8 cellular contexts compared by ENCODE assay signal in the genomic region with DNA sequence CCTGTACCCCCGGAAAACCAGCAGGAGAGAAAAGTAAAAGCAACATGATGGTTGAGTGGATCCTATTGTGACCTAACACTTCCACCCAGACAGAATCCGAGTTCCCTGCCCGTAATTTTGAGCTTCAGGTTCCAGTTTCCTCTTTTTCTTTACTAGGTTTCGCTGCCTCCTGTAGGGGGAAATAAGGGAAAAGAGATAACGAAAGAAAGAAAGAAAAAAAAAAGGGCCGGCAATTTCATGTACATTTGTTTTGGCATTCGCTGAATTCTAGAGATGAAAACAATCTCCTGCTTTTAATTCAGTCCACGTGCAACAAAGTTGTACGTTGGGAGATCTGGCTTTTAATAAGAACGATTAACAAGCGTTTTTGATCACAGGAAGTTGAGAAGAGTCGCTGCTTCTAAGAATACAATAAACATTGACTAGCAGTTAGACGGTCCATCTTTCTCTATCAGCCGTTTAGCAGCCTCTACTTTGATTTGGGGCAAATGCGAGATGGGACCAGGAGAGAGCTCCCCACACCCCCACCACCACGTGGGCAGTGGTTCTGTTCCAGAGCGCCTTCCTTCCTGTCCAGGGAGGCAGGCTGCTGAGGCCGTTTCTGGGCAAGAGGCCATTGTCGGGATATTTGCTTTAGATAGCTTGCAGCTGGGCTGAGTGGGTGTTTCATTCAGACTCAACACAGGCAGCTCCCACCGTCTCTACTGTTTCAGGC.
A peak's percentile ranks its signal among the peaks of the same experiment; 100 is the strongest.
DNase-seq lines count a peak whose midpoint lies in the region; ATAC-seq, FAIRE-seq and TF ChIP-seq lines count a peak whose summit lies in the region.

No MANE protein-coding gene starts in this region.

- H3K9me3 ChIP-seq in DOHH2 (ENCODE audit: control insufficient read depth, insufficient read depth, low read length) = no peaks in the 10 kb centered on the region
- H3K9me3 ChIP-seq in astrocyte (ENCODE audit: insufficient read depth, low read depth, low read length) = no peaks in the 10 kb centered on the region

- H3K27ac ChIP-seq in DOHH2 (ENCODE audit: low read depth, low read length) (peak overlapping the region; percentile 34), astrocyte (ENCODE audit: low read depth, low read length) (peak overlapping the region; percentile 96)

- H3K36me3 Mint-ChIP-seq in astrocyte (ENCODE audit: low read depth, unreplicated experiment) = peaks cover 2% of the 10 kb centered on the region
- no peaks in the 10 kb centered on the region for H3K36me3 Mint-ChIP-seq in stimulated activated effector memory CD8-positive, alpha-beta T cell treated with anti-CD3 and anti-CD28 coated beads, Interleukin-12 subunit alpha, Interleukin-12 subunit beta, amount 100 ng/mL, for 72 hours

- peak; percentile 23 for TF ChIP-seq CTCF in DOHH2 (IDR thresholded peaks at IDR 0.05; ENCODE audit: low read depth, low read length, poor library complexity, severe bottlenecking)
- TF ChIP-seq CTCF in astrocyte (IDR thresholded peaks at IDR 0.05; ENCODE audit: insufficient read depth, low read depth, low read length) = no peak

- peak; percentile 55 for ATAC-seq in left lobe of liver
- no peak for ATAC-seq in stimulated activated effector memory CD8-positive, alpha-beta T cell treated with anti-CD3 and anti-CD28 coated beads, Interleukin-12 subunit alpha, Interleukin-12 subunit beta, amount 100 ng/mL, for 72 hours

- DNase-seq in NCI-H345 treated with DMSO at 0.1 percent for 48 hours (lab: John Stamatoyannopoulos, UW; ENCODE audit: unreplicated experiment) (peak; percentile 11), astrocyte (ENCODE audit: low read depth) (peak; percentile 95), left lobe of liver (ENCODE audit: low spot score) (no peak), ecto neural progenitor cell (ENCODE audit: low spot score) (no peak), NCI-H2171 treated with DMSO at 0.1 percent for 48 hours (lab: John Stamatoyannopoulos, UW) (no peak), NCI-H1436 treated with DMSO at 0.1 percent for 48 hours (lab: John Stamatoyannopoulos, UW) (no peak)
- DNase-seq in stimulated activated effector memory CD8-positive, alpha-beta T cell treated with anti-CD3 and anti-CD28 coated beads, Interleukin-12 subunit alpha, Interleukin-12 subunit beta, amount 100 ng/mL, for 72 hours (ENCODE audit: low spot score in 2 of 2) = no peak

- H3K36me3 ChIP-seq in DOHH2 (ENCODE audit: control insufficient read depth, low read length) (no peaks in the 10 kb centered on the region), astrocyte (ENCODE audit: insufficient read depth, low read length) (no peaks in the 10 kb centered on the region)

- no peak overlapping the region for H3K4me3 Mint-ChIP-seq in astrocyte (ENCODE audit: unreplicated experiment)
- peak overlapping the region; percentile 61 for H3K4me3 Mint-ChIP-seq in stimulated activated effector memory CD8-positive, alpha-beta T cell treated with anti-CD3 and anti-CD28 coated beads, Interleukin-12 subunit alpha, Interleukin-12 subunit beta, amount 100 ng/mL, for 72 hours

- H3K9me3 Mint-ChIP-seq in astrocyte (ENCODE audit: unreplicated experiment) = peaks cover 2% of the 10 kb centered on the region
- no peaks in the 10 kb centered on the region for H3K9me3 Mint-ChIP-seq in stimulated activated effector memory CD8-positive, alpha-beta T cell treated with anti-CD3 and anti-CD28 coated beads, Interleukin-12 subunit alpha, Interleukin-12 subunit beta, amount 100 ng/mL, for 72 hours

- H3F3A ChIP-seq in DOHH2 (ENCODE audit: control insufficient read depth, insufficient read depth) = 0 out of 2 replicates have a peak, but pooled peaks cover 3% of the 10 kb centered on the region

- H3K4me3 ChIP-seq in DOHH2 (ENCODE audit: low read length) (peak overlapping the region; percentile 42), astrocyte (ENCODE audit: insufficient read depth, low read depth, low read length) (no peak overlapping the region)

- H3K27me3 Mint-ChIP-seq in astrocyte (ENCODE audit: low read depth, unreplicated experiment) = no peaks in the 10 kb centered on the region

- peak overlapping the region; percentile 67 for H3K4me2 ChIP-seq in DOHH2 (ENCODE audit: low read length)
- H3K4me2 ChIP-seq in astrocyte (ENCODE audit: low read length) = peak overlapping the region; percentile 64

- FAIRE-seq in astrocyte (lab: Jason Lieb, UNC) = peak; percentile 77

- H2AFZ ChIP-seq in astrocyte (ENCODE audit: low read depth, low read length) = peak overlapping the region; percentile 74

- H3K9ac ChIP-seq in astrocyte (ENCODE audit: low read length) = peak overlapping the region; percentile 74

- H3K4me1 Mint-ChIP-seq in astrocyte (ENCODE audit: low read depth, unreplicated experiment) = peaks cover 59% of the 10 kb centered on the region
- H3K4me1 Mint-ChIP-seq in stimulated activated effector memory CD8-positive, alpha-beta T cell treated with anti-CD3 and anti-CD28 coated beads, Interleukin-12 subunit alpha, Interleukin-12 subunit beta, amount 100 ng/mL, for 72 hours = peaks cover 20% of the 10 kb centered on the region

- no peaks in the 10 kb centered on the region for H3K27me3 ChIP-seq in DOHH2 (ENCODE audit: control insufficient read depth, low read length)
- H3K27me3 ChIP-seq in astrocyte (ENCODE audit: insufficient read depth, low read length) = no peaks in the 10 kb centered on the region

- H3K4me1 ChIP-seq in DOHH2 (ENCODE audit: control insufficient read depth, low read length) (peaks cover 36% of the 10 kb centered on the region), astrocyte (ENCODE audit: insufficient read depth, low read length) (peaks cover 58% of the 10 kb centered on the region)

- H3K79me2 ChIP-seq in DOHH2 (ENCODE audit: control insufficient read depth, low read length) (no peaks in the 10 kb centered on the region), astrocyte (ENCODE audit: insufficient read depth, low read length) (no peaks in the 10 kb centered on the region)

- no peaks in the 10 kb centered on the region for H3K9me2 ChIP-seq in DOHH2 (replicated peaks; ENCODE audit: control insufficient read depth, low read length)

- H3K27ac Mint-ChIP-seq in astrocyte (ENCODE audit: unreplicated experiment) = peak overlapping the region; percentile 83
- H3K27ac Mint-ChIP-seq in stimulated activated effector memory CD8-positive, alpha-beta T cell treated with anti-CD3 and anti-CD28 coated beads, Interleukin-12 subunit alpha, Interleukin-12 subunit beta, amount 100 ng/mL, for 72 hours = peak overlapping the region; percentile 49

- H4K20me1 ChIP-seq in DOHH2 (ENCODE audit: control insufficient read depth, insufficient read depth, low read depth, low read length) (no peaks in the 10 kb centered on the region), astrocyte (ENCODE audit: insufficient read depth, low read length) (no peaks in the 10 kb centered on the region)

Comparison
In these comparisons a context has a peak if more than half of its experiments do, and no peak if none do; other contexts are left out.
1. DNase-seq: peak in NCI-H345 treated with DMSO at 0.1 percent for 48 hours (single experiment) and astrocyte (single experiment); none in left lobe of liver (single experiment), stimulated activated effector memory CD8-positive, alpha-beta T cell treated with anti-CD3 and anti-CD28 coated beads, Interleukin-12 subunit alpha, Interleukin-12 subunit beta, amount 100 ng/mL, for 72 hours (0 of 2), ecto neural progenitor cell (single experiment), NCI-H2171 treated with DMSO at 0.1 percent for 48 hours (single experiment) and NCI-H1436 treated with DMSO at 0.1 percent for 48 hours (single experiment).